In the genomic region with DNA sequence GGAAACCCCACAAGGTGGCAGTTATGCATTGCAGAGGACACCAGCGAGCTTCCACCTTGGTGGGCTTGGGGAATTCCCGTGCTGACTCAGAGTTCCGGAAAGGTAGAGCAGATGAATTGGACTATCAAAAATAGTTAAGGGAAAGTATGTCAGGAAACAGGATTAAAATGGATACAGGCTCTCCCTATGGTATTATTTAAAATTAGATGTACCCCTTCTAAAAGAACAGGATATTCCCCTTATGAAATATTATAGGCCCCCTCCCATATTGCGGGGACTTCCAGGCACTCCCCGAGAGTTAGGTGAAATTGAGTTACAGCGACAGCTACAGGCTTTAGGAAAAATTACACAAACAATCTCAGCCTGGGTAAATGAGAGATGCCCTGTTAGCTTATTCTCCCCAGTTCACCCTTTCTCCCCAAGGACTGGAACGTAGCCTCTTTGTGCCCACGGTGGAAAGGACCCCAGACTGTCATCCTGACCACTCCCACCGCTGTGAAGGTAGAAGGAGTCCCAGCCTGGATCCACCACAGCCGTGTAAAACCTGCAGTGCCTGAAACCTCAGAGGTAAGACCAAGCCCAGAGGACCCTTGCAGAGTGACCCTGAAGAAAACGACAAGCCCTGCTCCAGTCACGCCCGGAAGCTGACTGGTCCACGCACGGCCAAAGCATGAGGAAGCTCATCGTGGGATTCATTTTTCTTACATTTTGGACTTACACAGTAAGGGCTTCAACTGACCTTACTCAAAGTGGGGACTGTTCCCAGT, we compare ENCODE assay signal across 8 cellular contexts. TPM values are rescaled to one million over a fixed set of nuclear protein-coding genes. Genes with fewer than 3 reads are reported as not detected.
DNase-seq lines count a peak whose midpoint lies in the region; TF ChIP-seq lines count a peak whose summit lies in the region.
"Not testable (repeated sequence)": the region's sequence is repeated elsewhere in the genome, so short reads cannot be mapped to it uniquely, and the experiment has no call there.

No MANE protein-coding gene starts in this region.

- H2BK12ac ChIP-seq in H9 (ENCODE audit: insufficient read length, low read depth, low read length), result not testable (repeated sequence)

- not testable (repeated sequence) for H2BK120ac ChIP-seq in H9 (ENCODE audit: low read depth, low read length, poor library complexity, severe bottlenecking)

- CTCF ChIA-PET in SK-N-SH (lab: Yijun Ruan, JAX), result interaction anchor here (0.6 to 17.2 kb wide), 26 partner anchors 8 to 353 kb away, joined by 3 to 302 read pairs (median 4); partner anchors contain the start of gene B3GNT7

- peaks cover 31% of the 10 kb centered on the region for H3K9me3 ChIP-seq in BLaER1
- H3K9me3 ChIP-seq in H9 (ENCODE audit: control insufficient read depth, low read depth, low read length); SK-N-SH; hepatocyte (ENCODE audit: low read depth); neural progenitor cell (ENCODE audit: low read depth): not testable (repeated sequence)

- H3K27ac Mint-ChIP-seq in H9, result peak overlapping the region in 1 of 3 experiments; percentile 59; a peak in 3 of 7 replicates
- not testable (repeated sequence) for H3K27ac Mint-ChIP-seq in neural progenitor cell

- H3K36me3 Mint-ChIP-seq in H9 (ENCODE audit: insufficient read depth in 1 of 3, low read depth in 3 of 3), result peaks cover 3 to 12% (median 12%) of the 10 kb centered on the region in 3 experiments; a peak in 6 of 7 replicates
- H3K36me3 Mint-ChIP-seq in neural progenitor cell, result not testable (repeated sequence)

- no CpG with 5 or more reads among the region's 16 CpGs for WGBS in H9 (ENCODE audit: extremely low coverage, insufficient read length, low lambda C conversion rate)
- WGBS in SK-N-SH (ENCODE audit: low lambda C conversion rate), result 17% methylated on average over 16 of the region's 16 CpGs
- 32% methylated on average over 16 of the region's 16 CpGs for WGBS in hepatocyte (ENCODE audit: low lambda C conversion rate, missing lambda C conversion rate)

- not testable (repeated sequence) for H2BK20ac ChIP-seq in H9 (ENCODE audit: low read depth, low read length, poor library complexity, severe bottlenecking)

- not testable (repeated sequence) for H3K23ac ChIP-seq in H9 (ENCODE audit: insufficient read length, low read depth, low read length)

- not testable (repeated sequence) for H3K27me3 Mint-ChIP-seq in H9 (ENCODE audit: low read depth)
- H3K27me3 Mint-ChIP-seq in neural progenitor cell (ENCODE audit: insufficient read depth, low read depth), result peaks cover 14% of the 10 kb centered on the region

- H3K79me1 ChIP-seq in H9 (ENCODE audit: insufficient read depth, low read depth, low read length, poor library complexity, severe bottlenecking), result not testable (repeated sequence)

- not testable (repeated sequence) for H3K27me3 ChIP-seq in BLaER1; H9 (ENCODE audit: insufficient read depth, low read length); SK-N-SH (ENCODE audit: insufficient read depth); hepatocyte; neural progenitor cell

- TF ChIP-seq CTCF in H9 (conservative IDR thresholded peaks at IDR 0.05) (peak; percentile 72), SK-N-SH (IDR thresholded peaks at IDR 0.05) (peak; percentile 70), coronary artery (IDR thresholded peaks at IDR 0.05) (peak; percentile 51), hepatocyte (IDR thresholded peaks at IDR 0.05; ENCODE audit: poor library complexity) (peak; percentile 63), neural progenitor cell (IDR thresholded peaks at IDR 0.05) (peak; percentile 63)

- H4K5ac ChIP-seq in H9 (ENCODE audit: insufficient read length, low read depth, low read length), result not testable (repeated sequence)

- H2BK5ac ChIP-seq in H9 (ENCODE audit: insufficient read length, low read length), result not testable (repeated sequence)

- not testable (repeated sequence) for H3K14ac ChIP-seq in H9 (ENCODE audit: insufficient read depth, low read length)

- not testable (repeated sequence) for H4K8ac ChIP-seq in H9 (replicated peaks; ENCODE audit: insufficient read length, low read depth, low read length)

- peak; percentile 43 for TF ChIP-seq RAD21 in SK-N-SH (IDR thresholded peaks at IDR 0.05; ENCODE audit: low read length)

- not testable (repeated sequence) for H3K18ac ChIP-seq in H9 (ENCODE audit: insufficient read length, low read depth, low read length)

- not testable (repeated sequence) for H3K36me3 ChIP-seq in BLaER1; SK-N-SH (replicated peaks in 1 of 2; ENCODE audit: control insufficient read depth in 1 of 2, insufficient read depth in 2 of 2, low read length in 1 of 2); hepatocyte (replicated peaks; ENCODE audit: insufficient read depth, low read depth); neural progenitor cell

- H3K4me3 Mint-ChIP-seq in H9, result not testable (repeated sequence)
- H3K4me3 Mint-ChIP-seq in neural progenitor cell, result peak overlapping the region; percentile 67

- H3K9ac ChIP-seq in BLaER1, result peak overlapping the region; percentile 12; the same call in 1 of the 2 replicates
- not testable (repeated sequence) for H3K9ac ChIP-seq in H9 (ENCODE audit: extremely low read depth, insufficient read length, low read length); SK-N-SH; neural progenitor cell

- H3K27ac ChIP-seq in BLaER1; H9 (ENCODE audit: insufficient read length, low read depth, low read length); hepatocyte; neural progenitor cell: not testable (repeated sequence)
- peak overlapping the region in 1 of 2 experiments; percentile 27; a peak in 1 of 4 replicates for H3K27ac ChIP-seq in SK-N-SH (ENCODE audit: low read depth in 2 of 2, low read length in 1 of 2)
- peak overlapping the region; percentile 52 to 75 for H3K27ac ChIP-seq in coronary artery

- H3K4me1 ChIP-seq in BLaER1, result peaks cover 36% of the 10 kb centered on the region
- not testable (repeated sequence) for H3K4me1 ChIP-seq in H9 (ENCODE audit: insufficient read depth, low read length); SK-N-SH (ENCODE audit: control insufficient read depth in 1 of 2, insufficient read depth in 2 of 2, low read depth in 1 of 2, low read length in 1 of 2); hepatocyte (ENCODE audit: insufficient read depth)
- H3K4me1 ChIP-seq in neural progenitor cell, result peaks cover 15% of the 10 kb centered on the region

- not testable (repeated sequence) for H4K91ac ChIP-seq in H9 (ENCODE audit: insufficient read length, low read depth, low read length)

- H2AFZ ChIP-seq in H9 (ENCODE audit: low read length); hepatocyte; neural progenitor cell (replicated peaks): not testable (repeated sequence)
- H2AFZ ChIP-seq in SK-N-SH (ENCODE audit: low read depth), result peak overlapping the region; percentile 84

- H3T11ph ChIP-seq in H9 (ENCODE audit: low read length), result not testable (repeated sequence)

- not testable (repeated sequence) for H3K56ac ChIP-seq in H9 (ENCODE audit: insufficient read length, low read depth, low read length)

- H3K4me1 Mint-ChIP-seq in H9, result peaks cover 55 to 65% of the 10 kb centered on the region in 2 experiments
- H3K4me1 Mint-ChIP-seq in neural progenitor cell, result peaks cover 14% of the 10 kb centered on the region

- H3K79me2 ChIP-seq in H9 (ENCODE audit: insufficient read depth, low read length); SK-N-SH (ENCODE audit: insufficient read depth); hepatocyte; neural progenitor cell (ENCODE audit: low read depth): not testable (repeated sequence)

- H2AK5ac ChIP-seq in H9 (ENCODE audit: insufficient read length, low read length), result not testable (repeated sequence)

- POLR2A ChIA-PET in SK-N-SH (lab: Yijun Ruan, JAX), result not testable (repeated sequence)

- TF ChIP-seq EP300 in SK-N-SH (IDR thresholded peaks at IDR 0.05; ENCODE audit: borderline replicate concordance in 1 of 2, low read depth in 1 of 2, low read length in 1 of 2), result not testable (repeated sequence)

- not testable (repeated sequence) for H3F3A ChIP-seq in SK-N-SH (replicated peaks; ENCODE audit: insufficient read depth)
- peaks cover 17% of the 10 kb centered on the region for H3F3A ChIP-seq in neural progenitor cell (ENCODE audit: low read depth)

- not testable (repeated sequence) for H3K9me2 ChIP-seq in SK-N-SH; hepatocyte (replicated peaks; ENCODE audit: insufficient read depth)

- H3K4me2 ChIP-seq in BLaER1 (peak overlapping the region; percentile 67), SK-N-SH (peak overlapping the region; percentile 35; the same call in 1 of the 2 replicates)
- H3K4me2 ChIP-seq in H9 (ENCODE audit: insufficient read depth, insufficient read length, low read length); hepatocyte; neural progenitor cell: not testable (repeated sequence)

- not testable (repeated sequence) for H3K4me3 ChIP-seq in BLaER1, coronary artery, hepatocyte, neural progenitor cell
- peak overlapping the region in 1 of 2 experiments; percentile 35; a peak in 1 of 4 replicates for H3K4me3 ChIP-seq in SK-N-SH (ENCODE audit: low read depth in 2 of 2, low read length in 1 of 2)

- not testable (repeated sequence) for H4K20me1 ChIP-seq in BLaER1; H9 (ENCODE audit: control insufficient read depth, insufficient read depth, insufficient read length); SK-N-SH (ENCODE audit: insufficient read depth); hepatocyte (ENCODE audit: insufficient read depth, poor library complexity, severe bottlenecking); neural progenitor cell (ENCODE audit: low read depth)

- H3K9me3 Mint-ChIP-seq in H9, result peaks cover 16 to 23% of the 10 kb centered on the region in 2 experiments
- H3K9me3 Mint-ChIP-seq in neural progenitor cell, result not testable (repeated sequence)

- not testable (repeated sequence) for DNase-seq in H9; SK-N-SH; coronary artery (ENCODE audit: low spot score); hepatocyte (ENCODE audit: low spot score); neural progenitor cell (ENCODE audit: low spot score)
- peak; percentile 29 for DNase-seq in activated T-helper 9 cell treated with anti-CD3 and anti-CD28 coated beads, Interleukin-2, amount 50 U/mL, for 16 hours (ENCODE audit: low read depth)
- peak; percentile 30 for DNase-seq in stimulated activated naive CD4-positive, alpha-beta T cell treated with Interleukin-2 at 50 U/mL for 16 hours (lab: John Stamatoyannopoulos, UW)

- not testable (repeated sequence) for H2BK15ac ChIP-seq in H9 (ENCODE audit: low read depth, low read length)

- not testable (repeated sequence) for H3K4ac ChIP-seq in H9 (ENCODE audit: low read depth, low read length)

- H3K23me2 ChIP-seq in H9 (ENCODE audit: insufficient read length, low read depth, low read length, poor library complexity, severe bottlenecking), result not testable (repeated sequence)

RNA-seq across cellular contexts. Expression of gene B3GNT7, which starts 10.3 kb away (rescaled TPM):
- total RNA-seq in H9 (2021) (39.1 and 42.2 TPM in 2 replicates), hepatocyte (4.0 and 6.2 TPM in 2 replicates), neural progenitor cell (ENCODE audit: low replicate concordance) (0.90 and 1.5 TPM in 2 replicates)
- polyA plus RNA-seq in SK-N-SH (2012; rRNA removed) (0.05 and 0.12 TPM in 2 replicates), hepatocyte (2.3 and 4.3 TPM in 2 replicates)
- polyA plus RNA-seq in SK-N-SH (2012; cell fraction: cytosol; rRNA removed), result 0.04 TPM in 2 replicates
- polyA plus RNA-seq in SK-N-SH (2012; cell fraction: nucleus; rRNA removed), result 0.19 and 0.30 TPM in 2 replicates

RNA-seq across cellular contexts. Expression of gene NCL, which starts 58.5 kb away (rescaled TPM):
- total RNA-seq in H9 (2021) (1,269 and 1,271 TPM in 2 replicates), hepatocyte (137 and 193 TPM in 2 replicates), neural progenitor cell (ENCODE audit: low replicate concordance) (257 and 354 TPM in 2 replicates)
- polyA plus RNA-seq in SK-N-SH (2012; rRNA removed) (256 and 285 TPM in 2 replicates), hepatocyte (349 and 368 TPM in 2 replicates)
- polyA plus RNA-seq in SK-N-SH (2012; cell fraction: cytosol; rRNA removed), result 363 and 421 TPM in 2 replicates
- polyA plus RNA-seq in SK-N-SH (2012; cell fraction: nucleus; rRNA removed), result 77.5 and 158 TPM in 2 replicates
